Comparison of ENCODE assay signal across 8 cellular contexts in the genomic region with DNA sequence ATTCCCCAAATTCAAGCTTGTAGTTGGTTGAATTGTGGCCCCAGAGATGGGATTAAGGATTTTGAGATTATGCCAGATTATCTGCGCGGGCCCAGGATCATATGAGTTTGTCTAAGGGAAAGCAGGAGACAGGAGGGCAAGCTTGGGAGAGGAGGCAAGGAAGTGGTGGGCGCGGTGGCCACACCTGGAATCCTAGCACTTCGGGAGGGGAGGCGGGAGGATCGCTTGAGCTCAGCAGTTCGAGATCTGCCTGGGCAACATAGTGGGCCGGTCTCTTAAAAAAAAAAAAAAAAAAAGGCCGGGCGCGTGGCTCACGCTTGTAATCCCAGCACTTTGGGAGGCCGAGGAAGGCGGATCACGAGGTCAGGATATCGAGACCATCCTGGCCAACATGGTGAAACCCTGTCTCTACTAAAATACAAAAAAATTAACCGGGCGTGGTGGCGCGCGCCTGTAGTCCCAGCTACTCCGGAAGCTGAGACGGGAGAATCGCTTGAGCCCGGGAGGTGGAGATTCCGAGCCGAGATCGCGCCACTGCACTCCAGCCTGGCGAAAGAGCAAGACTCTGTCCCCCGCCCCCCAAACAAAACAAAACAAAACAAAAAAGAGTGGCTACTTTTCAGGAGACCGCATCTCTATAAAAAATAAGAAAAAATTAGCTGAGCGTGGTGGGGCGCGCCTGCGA. TPM values are rescaled to one million over a fixed set of nuclear protein-coding genes. Genes with fewer than 3 reads are reported as not detected.
DNase-seq lines count a peak whose midpoint lies in the region; ATAC-seq and TF ChIP-seq lines count a peak whose summit lies in the region.

No MANE protein-coding gene starts in this region.

- H4K20me1 ChIP-seq in mammary epithelial cell (ENCODE audit: insufficient read depth, low read length) = no peaks in the 10 kb centered on the region

- peak overlapping the region; percentile 78 for H3K4me3 Mint-ChIP-seq in activated CD4-positive, alpha-beta T cell treated with anti-CD3 and anti-CD28 coated beads, Interleukin-2, amount 10 ng/mL, durations not matched to agents 7 days and 5 days

- in situ Hi-C loops in mammary epithelial cell (cut with MboI; ENCODE audit: low sequenced_read_pairs in 2 of 2) = no loop called here

- CTCF ChIA-PET in activated CD4-positive, alpha-beta T cell treated with anti-CD3 and anti-CD28 coated beads, Interleukin-2, amount 10 ng/mL, durations not matched to agents 7 days and 5 days (lab: Charles Lee) = interaction anchor here (0.6 to 1.7 kb wide), 5 partner anchors 12 to 219 kb away, joined by 3 to 4 read pairs (median 3); no protein-coding TSS in a partner anchor
- CTCF ChIA-PET in mammary epithelial cell (lab: Charles Lee; ENCODE audit: low non-redundant PET) = no interaction called here

- H3K9ac ChIP-seq in mammary epithelial cell (ENCODE audit: insufficient read depth, low read length) = peak overlapping the region; percentile 13

- peaks cover 33% of the 10 kb centered on the region for H3K4me1 Mint-ChIP-seq in activated CD4-positive, alpha-beta T cell treated with anti-CD3 and anti-CD28 coated beads, Interleukin-2, amount 10 ng/mL, durations not matched to agents 7 days and 5 days

- peaks cover 37% of the 10 kb centered on the region for H3K79me2 ChIP-seq in mammary epithelial cell (ENCODE audit: insufficient read depth, low read length)

- WGBS in mammary epithelial cell (ENCODE audit: low coverage, missing lambda C conversion rate) = 32% methylated on average over 15 of the region's 37 CpGs
- 26 to 29% methylated on average over 36 to 37 of the region's 37 CpGs for WGBS in lung, 2 donors

- H3K4me3 ChIP-seq in MG63 (peak overlapping the region; percentile 74), mammary epithelial cell (replicated peaks in 1 of 3; ENCODE audit: insufficient read depth in 1 of 3, low read depth in 2 of 3, low read length in 3 of 3) (peak overlapping the region; percentile 66 to 98 (median 72)), lung (peak overlapping the region; percentile 71), vagina (peak overlapping the region; percentile 86 to 98)

- no peaks in the 10 kb centered on the region for H3K27me3 Mint-ChIP-seq in activated CD4-positive, alpha-beta T cell treated with anti-CD3 and anti-CD28 coated beads, Interleukin-2, amount 10 ng/mL, durations not matched to agents 7 days and 5 days

- dilution Hi-C loops in mammary epithelial cell (cut with HindIII; ENCODE audit: low sequenced_read_pairs) = loop anchor here (5.0 to 10.0 kb wide), 2 partner anchors 61 to 107 kb away; no protein-coding TSS in a partner anchor

- intact Hi-C loops in mammary epithelial cell (cut with micrococcal nuclease) = loop anchor here (2.0 kb wide), 2 partner anchors 21 to 97 kb away; a partner anchor contains a TSS
- intact Hi-C loops in vagina (cut with DNase I) = no loop called here

- peak overlapping the region; percentile 94 for H2AFZ ChIP-seq in mammary epithelial cell (ENCODE audit: low read depth, low read length)

- H3K27ac ChIP-seq in mammary epithelial cell (ENCODE audit: insufficient read depth, low read depth, low read length) = peak overlapping the region; percentile 29
- H3K27ac ChIP-seq in lung (ENCODE audit: low read depth in 1 of 2, low read length in 1 of 2) = peak overlapping the region; percentile 89 to 91
- peak overlapping the region; percentile 89 for H3K27ac ChIP-seq in vagina

- peak overlapping the region; percentile 95 for H3K27ac Mint-ChIP-seq in activated CD4-positive, alpha-beta T cell treated with anti-CD3 and anti-CD28 coated beads, Interleukin-2, amount 10 ng/mL, durations not matched to agents 7 days and 5 days

- peaks cover 12% of the 10 kb centered on the region for H3K4me1 ChIP-seq in mammary epithelial cell (ENCODE audit: insufficient read depth, low read length)
- peaks cover 0 to 10% of the 10 kb centered on the region in 2 donors for H3K4me1 ChIP-seq in lung (ENCODE audit: control insufficient read depth in 2 of 2, insufficient read depth in 2 of 2, low read length in 2 of 2)
- peaks cover 24% of the 10 kb centered on the region for H3K4me1 ChIP-seq in vagina

- peak; percentile 4 for ATAC-seq in lung (ENCODE audit: insufficient read depth, low FRiP score)

- no peaks in the 10 kb centered on the region for H3K9me3 Mint-ChIP-seq in activated CD4-positive, alpha-beta T cell treated with anti-CD3 and anti-CD28 coated beads, Interleukin-2, amount 10 ng/mL, durations not matched to agents 7 days and 5 days

- no peak for TF ChIP-seq CTCF in mammary epithelial cell (conservative IDR thresholded peaks at IDR 0.05 in 1 of 2, IDR thresholded peaks at IDR 0.05 in 1 of 2; ENCODE audit: extremely low read depth in 1 of 2, insufficient read depth in 1 of 2, low read depth in 1 of 2, low read length in 2 of 2)
- no peak for TF ChIP-seq CTCF in lung (IDR thresholded peaks at IDR 0.05; ENCODE audit: control extremely low read depth, extremely low read depth)
- TF ChIP-seq CTCF in vagina (IDR thresholded peaks at IDR 0.05) = no peak

- no peak for DNase-seq in activated CD4-positive, alpha-beta T cell treated with anti-CD3 and anti-CD28 coated beads, Interleukin-2, amount 10 ng/mL, durations not matched to agents 7 days and 5 days
- DNase-seq in activated CD4-positive, alpha-beta T cell treated with anti-CD3 and anti-CD28 coated beads, Interleukin-2, amount 50 U/mL, for 4 hours = no peak
- DNase-seq in MG63 = no peak
- no peak for DNase-seq in mammary epithelial cell
- no peak for DNase-seq in lung (ENCODE audit: low spot score)
- DNase-seq in vagina (ENCODE audit: extremely low spot score in 2 of 2) = no peak
- DNase-seq in NCI-H1930 (lab: John Stamatoyannopoulos, UW) = no peak
- no peak for DNase-seq in NCI-H510A treated with DMSO at 0.1 percent for 48 hours (lab: John Stamatoyannopoulos, UW)

- H3K9me3 ChIP-seq in MG63 (no peaks in the 10 kb centered on the region), mammary epithelial cell (replicated peaks; ENCODE audit: insufficient read depth, low read length) (no peaks in the 10 kb centered on the region), lung (ENCODE audit: control insufficient read depth in 2 of 2, insufficient read depth in 1 of 2, low read length in 1 of 2) (no peaks in the 10 kb centered on the region), vagina (no peaks in the 10 kb centered on the region)

- peak overlapping the region; percentile 100 for H3K4me2 ChIP-seq in mammary epithelial cell (ENCODE audit: insufficient read depth, low read depth, low read length)

- TF ChIP-seq POLR2A in vagina (IDR thresholded peaks at IDR 0.05) = no peak

- peaks cover 20% of the 10 kb centered on the region for H3K36me3 Mint-ChIP-seq in activated CD4-positive, alpha-beta T cell treated with anti-CD3 and anti-CD28 coated beads, Interleukin-2, amount 10 ng/mL, durations not matched to agents 7 days and 5 days (ENCODE audit: low read depth)

- TSS peak; percentile 30 for BruUV-seq in mammary epithelial cell (replicated peaks; lab: Mats Ljungman, UMichigan)

- H3K27me3 ChIP-seq in MG63 (no peaks in the 10 kb centered on the region), mammary epithelial cell (ENCODE audit: insufficient read depth, low read length) (no peaks in the 10 kb centered on the region), lung (ENCODE audit: control insufficient read depth, insufficient read depth) (no peaks in the 10 kb centered on the region), vagina (no peaks in the 10 kb centered on the region)

- H3K36me3 ChIP-seq in MG63 (peaks cover 32% of the 10 kb centered on the region), mammary epithelial cell (ENCODE audit: insufficient read depth, low read length) (peaks cover 16% of the 10 kb centered on the region), lung (ENCODE audit: control insufficient read depth in 2 of 2, insufficient read depth in 2 of 2, low read length in 2 of 2) (peaks cover 8 to 11% of the 10 kb centered on the region in 2 donors), vagina (peaks cover 0 to 11% of the 10 kb centered on the region in 2 donors)

- POLR2A ChIA-PET in activated CD4-positive, alpha-beta T cell treated with anti-CD3 and anti-CD28 coated beads, Interleukin-2, amount 10 ng/mL, durations not matched to agents 7 days and 5 days (lab: Charles Lee) = no interaction called here

RNA-seq across cellular contexts. Expression of a gene that starts 0.9 kb away (rescaled TPM):
- 10 to 100 TPM; 34.4 to 45.7 TPM for total RNA-seq in activated CD4-positive, alpha-beta T cell treated with anti-CD3 and anti-CD28 coated beads, Interleukin-2, amount 10 ng/mL, durations not matched to agents 7 days and 5 days
- 55.1 and 91.2 TPM in 2 replicates for total RNA-seq in MG63 (2014; rRNA removed; shearing (Covaris generic); ENCODE audit: low replicate concordance)
- total RNA-seq in mammary epithelial cell (10 to 100 TPM in 1 of 2 donors, 1 to 10 TPM in 1; 7.3 to 51.3 TPM), lung (10 to 100 TPM in 1 of 2 donors, 1 to 10 TPM in 1; 6.8 to 30.9 TPM), vagina (37.6 TPM)
- polyA plus RNA-seq in mammary epithelial cell (33.6 TPM), lung (10 to 100 TPM; 28.6 to 35.6 TPM)
- polyA minus RNA-seq in mammary epithelial cell = 6.4 TPM

RNA-seq across cellular contexts. Expression of a gene that starts 21.5 kb away (rescaled TPM):
- total RNA-seq in activated CD4-positive, alpha-beta T cell treated with anti-CD3 and anti-CD28 coated beads, Interleukin-2, amount 10 ng/mL, durations not matched to agents 7 days and 5 days = 10 to 100 TPM; 53.9 to 57.0 TPM
- 6.0 and 13.1 TPM in 2 replicates for total RNA-seq in MG63 (2014; rRNA removed; shearing (Covaris generic); ENCODE audit: low replicate concordance)
- 10 to 100 TPM; 15.5 to 48.0 TPM for total RNA-seq in mammary epithelial cell
- 3.6 TPM for polyA plus RNA-seq in mammary epithelial cell
- polyA minus RNA-seq in mammary epithelial cell = 30.6 TPM
- 10 to 100 TPM; 35.5 to 47.8 TPM for total RNA-seq in lung
- polyA plus RNA-seq in lung = 10 to 100 TPM; 11.4 to 16.0 TPM
- total RNA-seq in vagina = 35.6 TPM

RNA-seq across cellular contexts. Expression of a gene that starts 33.8 kb away (rescaled TPM):
- total RNA-seq in activated CD4-positive, alpha-beta T cell treated with anti-CD3 and anti-CD28 coated beads, Interleukin-2, amount 10 ng/mL, durations not matched to agents 7 days and 5 days = 10 to 100 TPM; 28.1 to 36.1 TPM
- total RNA-seq in MG63 (2014; rRNA removed; shearing (Covaris generic); ENCODE audit: low replicate concordance) = 7.6 and 8.1 TPM in 2 replicates
- 10 to 100 TPM in 1 of 2 donors, 1 to 10 TPM in 1; 9.8 to 19.0 TPM for total RNA-seq in mammary epithelial cell
- polyA plus RNA-seq in mammary epithelial cell = 6.2 TPM
- polyA minus RNA-seq in mammary epithelial cell = 2.7 TPM
- 10 to 100 TPM; 25.9 to 32.8 TPM for total RNA-seq in lung
- polyA plus RNA-seq in lung = 10 to 100 TPM; 15.4 to 19.7 TPM
- 33.1 TPM for total RNA-seq in vagina

Comparison
In these comparisons a context has a peak if more than half of its experiments do, and no peak if none do; other contexts are left out.
1. H3K27ac ChIP-seq: peak in every context shown above with its lines; median percentile 90 in lung; 89 in vagina; 29 in mammary epithelial cell.